In the genomic region with DNA sequence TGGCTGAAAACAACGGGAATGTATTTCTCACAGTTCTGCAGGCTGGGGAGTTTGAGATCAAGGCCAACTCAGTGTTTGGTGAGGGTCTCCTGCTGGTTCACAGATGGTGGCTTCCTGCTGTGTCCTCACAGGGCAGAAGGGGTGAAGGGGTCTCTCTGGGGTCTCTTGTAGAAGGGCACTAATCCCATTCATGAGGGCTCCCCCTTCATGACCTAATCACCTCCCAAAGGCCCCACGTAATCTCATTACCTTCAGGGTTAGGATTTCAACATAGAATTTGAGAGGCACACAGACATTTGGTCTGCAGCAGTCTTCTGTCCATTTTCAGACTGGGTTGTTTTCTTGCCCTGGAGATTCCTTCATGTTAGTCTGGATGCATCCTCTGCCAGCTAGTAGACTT, we compare ENCODE assay signal across 22 cellular contexts. TPM values are rescaled to one million over a fixed set of nuclear protein-coding genes. Genes with fewer than 3 reads are reported as not detected.
DNase-seq lines count a peak whose midpoint lies in the region; TF ChIP-seq lines count a peak whose summit lies in the region.
"Had no signal": no experiment of that assay in that cellular context is flagged by ENCODE, and none has a peak within 500 bp of the region (broad histone marks: within the 10 kb centered on the region; RNA-seq: fewer than 3 reads in every experiment).

No MANE protein-coding gene starts in this region.

- H3K4me1 Mint-ChIP-seq in endothelial cell (ENCODE audit: unreplicated experiment) = peaks cover 24% of the 10 kb centered on the region

- no peak overlapping the region for H3K9ac ChIP-seq in trophoblast cell (ENCODE audit: low read length)
- H3K9ac ChIP-seq: SK-N-SH had no signal

- H3K27me3 ChIP-seq in trophoblast cell (ENCODE audit: insufficient read depth, low read length) = no peaks in the 10 kb centered on the region
- H3K27me3 ChIP-seq: tibial artery had no signal

- H2AK5ac ChIP-seq in trophoblast cell (ENCODE audit: low read length) = peak overlapping the region; percentile 45

- TF ChIP-seq CTCF in endothelial cell (IDR thresholded peaks at IDR 0.05; ENCODE audit: unreplicated experiment) = no peak

- no peaks in the 10 kb centered on the region for H3K9me3 Mint-ChIP-seq in endothelial cell (ENCODE audit: unreplicated experiment)
- H3K9me3 Mint-ChIP-seq: activated naive CD4-positive, alpha-beta T cell treated with anti-CD3 and anti-CD28 coated beads for 36 hours; effector memory CD8-positive, alpha-beta T cell; HFFc6 had no signal

- H2AFZ ChIP-seq in trophoblast cell (ENCODE audit: insufficient read depth, low read length, poor library complexity) = no peak overlapping the region

- H3K23ac ChIP-seq in trophoblast cell (ENCODE audit: low read length) = no peak overlapping the region

- peak overlapping the region; percentile 32 for H3K14ac ChIP-seq in trophoblast cell (ENCODE audit: low read length)

- peak overlapping the region; percentile 96 for H3K27ac ChIP-seq in trophoblast cell (ENCODE audit: low read depth, low read length)
- H3K27ac ChIP-seq: tibial artery had no signal

- H3K27me3 Mint-ChIP-seq in endothelial cell (ENCODE audit: unreplicated experiment) = peaks cover 5% of the 10 kb centered on the region
- H3K27me3 Mint-ChIP-seq: activated CD8-positive, alpha-beta T cell treated with anti-CD3 and anti-CD28 coated beads for 36 hours; CD4-positive, alpha-beta memory T cell; effector memory CD8-positive, alpha-beta T cell had no signal

- H3K4me3 ChIP-seq in trophoblast cell (ENCODE audit: low read depth, low read length) = no peak overlapping the region
- H3K4me3 ChIP-seq: smooth muscle cell, tibial artery had no signal

- no peaks in the 10 kb centered on the region for H3K79me2 ChIP-seq in trophoblast cell (ENCODE audit: control insufficient read depth, insufficient read depth, low read length, poor library complexity)

- H4K91ac ChIP-seq in trophoblast cell (ENCODE audit: low read depth, low read length) = peak overlapping the region; percentile 79

- H3K9me3 ChIP-seq in trophoblast cell (ENCODE audit: insufficient read depth, low read depth, low read length) = no peaks in the 10 kb centered on the region
- H3K9me3 ChIP-seq: SK-N-SH, tibial artery had no signal

- H3K4me3 Mint-ChIP-seq in endothelial cell (ENCODE audit: unreplicated experiment) = peak overlapping the region; percentile 15
- H3K4me3 Mint-ChIP-seq: activated CD8-positive, alpha-beta T cell treated with anti-CD3 and anti-CD28 coated beads for 36 hours; activated naive CD4-positive, alpha-beta T cell treated with anti-CD3 and anti-CD28 coated beads for 36 hours; CD4-positive, alpha-beta memory T cell; effector memory CD8-positive, alpha-beta T cell; HFFc6 had no signal

- DNase-seq in NCI-H82 treated with DMSO at 0.1 percent for 48 hours (lab: John Stamatoyannopoulos, UW; ENCODE audit: unreplicated experiment) (peak; percentile 19), endothelial cell (ENCODE audit: low spot score) (no peak), trophoblast cell (no peak), SK-N-DZ (ENCODE audit: low spot score) (no peak), NCI-H1092 (lab: John Stamatoyannopoulos, UW) (no peak)
- DNase-seq: activated CD8-positive, alpha-beta T cell treated with anti-CD3 and anti-CD28 coated beads for 36 hours; activated naive CD4-positive, alpha-beta T cell treated with anti-CD3 and anti-CD28 coated beads for 36 hours; CD4-positive, alpha-beta memory T cell; effector memory CD8-positive, alpha-beta T cell; GF-D8; HFFc6; left colon; NCI-H2081 treated with DMSO at 0.1 percent for 48 hours; NCI-H510A treated with DMSO at 0.1 percent for 48 hours; SK-N-SH; stimulated activated CD4-positive, alpha-beta T cell treated with anti-CD3 and anti-CD28 coated beads, Interleukin-2, amount 100 ng/mL, for 48 hours; stimulated activated naive CD8-positive, alpha-beta T cell treated with anti-CD3 and anti-CD28 coated beads, Interleukin-15, Interleukin-2, amounts not matched to agents 100 U/mL and 50 U/mL, for 24 hours; tibial artery had no signal

- peaks cover 10% of the 10 kb centered on the region for H3K79me1 ChIP-seq in trophoblast cell (ENCODE audit: low read length)

- no peak overlapping the region for H3K4ac ChIP-seq in trophoblast cell (ENCODE audit: low read depth, low read length)

- peak overlapping the region; percentile 10 for H4K8ac ChIP-seq in trophoblast cell (ENCODE audit: low read depth, low read length)

- peaks cover 28% of the 10 kb centered on the region for H3K36me3 Mint-ChIP-seq in endothelial cell (ENCODE audit: low read depth, unreplicated experiment)

- H3K4me1 ChIP-seq in trophoblast cell (ENCODE audit: control insufficient read depth in 1 of 2, insufficient read depth in 2 of 2, low read length in 2 of 2) = peaks cover 20% of the 10 kb centered on the region in 2 experiments
- H3K4me1 ChIP-seq: tibial artery had no signal

- peak overlapping the region; percentile 35 for H3K4me2 ChIP-seq in trophoblast cell (ENCODE audit: low read length)
- H3K4me2 ChIP-seq: SK-N-SH, smooth muscle cell had no signal

- peaks cover 42 to 44% of the 10 kb centered on the region in 2 experiments for H3K36me3 ChIP-seq in trophoblast cell (ENCODE audit: control insufficient read depth in 1 of 2, insufficient read depth in 2 of 2, low read length in 2 of 2)

- peak overlapping the region; percentile 72 for H2BK12ac ChIP-seq in trophoblast cell (ENCODE audit: low read length)

- peak overlapping the region; percentile 81 for H2BK120ac ChIP-seq in trophoblast cell (ENCODE audit: insufficient read depth, low read length, poor library complexity)

- H2BK5ac ChIP-seq in trophoblast cell (ENCODE audit: low read depth, low read length, poor library complexity) = peak overlapping the region; percentile 44

- peak overlapping the region; percentile 92 for H3K27ac Mint-ChIP-seq in endothelial cell (ENCODE audit: unreplicated experiment)
- H3K27ac Mint-ChIP-seq: HFFc6 had no signal

- H3K18ac ChIP-seq in trophoblast cell (ENCODE audit: low read length) = peak overlapping the region; percentile 30

- H4K12ac ChIP-seq in trophoblast cell (ENCODE audit: low read depth, low read length) = no peak overlapping the region

- no CpG with 5 or more reads among the region's 2 CpGs for WGBS in trophoblast cell (ENCODE audit: extremely low coverage, insufficient coverage, insufficient read length)

RNA-seq across cellular contexts. Expression of a gene that starts 11.6 kb away (rescaled TPM):
- 40.8 TPM for total RNA-seq in endothelial cell (ENCODE audit: unreplicated experiment)
- 25.7 and 26.0 TPM in 2 replicates for polyA plus RNA-seq in trophoblast cell (2013)
- polyA plus RNA-seq in SK-N-DZ (2014; cell fraction: cytosol; rRNA removed) = 12.2 and 31.6 TPM in 2 replicates
- polyA plus RNA-seq in SK-N-DZ (2014; cell fraction: nucleus; rRNA removed) = 63.4 and 87.1 TPM in 2 replicates

RNA-seq across cellular contexts. Expression of a gene that starts 23.2 kb away (rescaled TPM):
- not detected for total RNA-seq in endothelial cell (ENCODE audit: unreplicated experiment)
- not detected in 2 replicates for polyA plus RNA-seq in trophoblast cell (2013)
- polyA plus RNA-seq in SK-N-DZ (2014; cell fraction: cytosol; rRNA removed) = not detected in 2 replicates
- not detected in 2 replicates for polyA plus RNA-seq in SK-N-DZ (2014; cell fraction: nucleus; rRNA removed)
- total RNA-seq: activated CD8-positive, alpha-beta T cell treated with anti-CD3 and anti-CD28 coated beads for 36 hours; activated naive CD4-positive, alpha-beta T cell treated with anti-CD3 and anti-CD28 coated beads for 36 hours; CD4-positive, alpha-beta memory T cell; glomerular endothelial cell; HFFc6; left colon; RPMI7951; smooth muscle cell; T-helper 2 cell treated with Interferon-gamma antibody and Interleukin-4, amounts not matched to agents 100 ng/mL and 5 ng/mL, for 36 hours had no signal
- polyA plus RNA-seq: CD4-positive, alpha-beta memory T cell; SK-N-SH; smooth muscle cell had no signal

RNA-seq across cellular contexts. Expression of a gene that starts 31.5 kb away (rescaled TPM):
- 31.2 TPM for total RNA-seq in endothelial cell (ENCODE audit: unreplicated experiment)
- 23.4 and 24.3 TPM in 2 replicates for polyA plus RNA-seq in trophoblast cell (2013)
- 11.9 and 15.2 TPM in 2 replicates for polyA plus RNA-seq in SK-N-DZ (2014; cell fraction: cytosol; rRNA removed)
- 10.7 and 19.6 TPM in 2 replicates for polyA plus RNA-seq in SK-N-DZ (2014; cell fraction: nucleus; rRNA removed)

RNA-seq across cellular contexts. Expression of a gene that starts 44.9 kb away (rescaled TPM):
- total RNA-seq in endothelial cell (ENCODE audit: unreplicated experiment) = not detected
- polyA plus RNA-seq in trophoblast cell (2013) = 0.03 and 0.04 TPM in 2 replicates
- polyA plus RNA-seq in SK-N-DZ (2014; cell fraction: cytosol; rRNA removed) = 0.19 TPM in 1 of 2 replicates, not detected in the other
- polyA plus RNA-seq in SK-N-DZ (2014; cell fraction: nucleus; rRNA removed) = 0.29 TPM in 1 of 2 replicates, not detected in the other
- total RNA-seq: activated CD8-positive, alpha-beta T cell treated with anti-CD3 and anti-CD28 coated beads for 36 hours; activated naive CD4-positive, alpha-beta T cell treated with anti-CD3 and anti-CD28 coated beads for 36 hours; CD4-positive, alpha-beta memory T cell; glomerular endothelial cell; left colon; RPMI7951; smooth muscle cell; T-helper 2 cell treated with Interferon-gamma antibody and Interleukin-4, amounts not matched to agents 100 ng/mL and 5 ng/mL, for 36 hours had no signal
- polyA plus RNA-seq: CD4-positive, alpha-beta memory T cell; SK-N-SH had no signal

RNA-seq across cellular contexts. Expression of a gene that starts 49.4 kb away (rescaled TPM):
- not detected for total RNA-seq in endothelial cell (ENCODE audit: unreplicated experiment)
- polyA plus RNA-seq in trophoblast cell (2013) = not detected in 2 replicates
- not detected in 2 replicates for polyA plus RNA-seq in SK-N-DZ (2014; cell fraction: cytosol; rRNA removed)
- polyA plus RNA-seq in SK-N-DZ (2014; cell fraction: nucleus; rRNA removed) = not detected in 2 replicates
- total RNA-seq: activated CD8-positive, alpha-beta T cell treated with anti-CD3 and anti-CD28 coated beads for 36 hours; activated naive CD4-positive, alpha-beta T cell treated with anti-CD3 and anti-CD28 coated beads for 36 hours; CD4-positive, alpha-beta memory T cell; glomerular endothelial cell; HFFc6; left colon; RPMI7951; smooth muscle cell; T-helper 2 cell treated with Interferon-gamma antibody and Interleukin-4, amounts not matched to agents 100 ng/mL and 5 ng/mL, for 36 hours had no signal
- polyA plus RNA-seq: CD4-positive, alpha-beta memory T cell; SK-N-SH; smooth muscle cell had no signal
